6 cellular contexts compared by ENCODE assay signal in genomic region chr6:43075791-43076092, GRCh38. TPM values are rescaled to one million over a fixed set of nuclear protein-coding genes. Genes with fewer than 3 reads are reported as not detected.
DNase-seq lines count a peak whose midpoint lies in the region; ATAC-seq and TF ChIP-seq lines count a peak whose summit lies in the region.

No MANE protein-coding gene starts in this region.

- H3K4me3 ChIP-seq in lower lobe of right lung = peak overlapping the region; percentile 72

- H3K4me1 ChIP-seq in lower lobe of right lung = peaks cover 21% of the 10 kb centered on the region

- CTCF ChIA-PET in T-cell (lab: Charles Lee) = no interaction called here

- peaks cover 15% of the 10 kb centered on the region for H3K4me1 Mint-ChIP-seq in CD14-positive monocyte
- H3K4me1 Mint-ChIP-seq in T-cell = peaks cover 0 to 15% (median 6%) of the 10 kb centered on the region in 3 donors

- no peak for DNase-seq in CD14-positive monocyte (ENCODE audit: low spot score)
- no peak for DNase-seq in T-cell
- DNase-seq in lower lobe of right lung = no peak
- DNase-seq in NCI-H2081 (lab: John Stamatoyannopoulos, UW) = no peak
- DNase-seq in germinal center (ENCODE audit: low spot score) = no peak

- POLR2A ChIA-PET in T-cell (lab: Charles Lee) = interaction anchor here in 1 of 2 donors (0.6 kb wide), 2 partner anchors 44 to 1089 kb away, joined by 4 to 7 read pairs; no protein-coding TSS in a partner anchor

- no peak overlapping the region for H3K27ac ChIP-seq in lower lobe of right lung

- H3K9me3 Mint-ChIP-seq in CD14-positive monocyte = peaks cover 0 to 3% (median 0%) of the 10 kb centered on the region in 7 donors
- no peaks in the 10 kb centered on the region for H3K9me3 Mint-ChIP-seq in T-cell

- intact Hi-C loops in CD14-positive monocyte (cut with micrococcal nuclease) = no loop called here
- intact Hi-C loops in lower lobe of right lung (cut with DNase I) = no loop called here

- peaks cover 8% of the 10 kb centered on the region for H3K27me3 ChIP-seq in lower lobe of right lung (ENCODE audit: low read depth)

- H3K27me3 Mint-ChIP-seq in CD14-positive monocyte (ENCODE audit: low read depth in 3 of 3) (peaks cover 24 to 32% (median 30%) of the 10 kb centered on the region in 3 donors), T-cell (peaks cover 10 to 30% of the 10 kb centered on the region in 2 donors)

- peak overlapping the region; percentile 50 to 77 for H3K4me3 Mint-ChIP-seq in CD14-positive monocyte
- H3K4me3 Mint-ChIP-seq in T-cell = peak overlapping the region; percentile 55 to 65 (median 58)

- H3K27ac Mint-ChIP-seq in CD14-positive monocyte (no peak overlapping the region), T-cell (no peak overlapping the region)

- H3K36me3 Mint-ChIP-seq in CD14-positive monocyte (peaks cover 10 to 15% of the 10 kb centered on the region in 2 donors), T-cell (peaks cover 35% of the 10 kb centered on the region)

- peaks cover 30% of the 10 kb centered on the region for H3K36me3 ChIP-seq in lower lobe of right lung

- no peaks in the 10 kb centered on the region for H3K9me3 ChIP-seq in lower lobe of right lung

- no peak for ATAC-seq in T-cell (replicated peaks in 1 of 4)
- ATAC-seq in lower lobe of right lung = no peak
- no peak for ATAC-seq in HG03571 (IDR thresholded peaks at IDR 0.05; ENCODE audit: unreplicated experiment)

- TF ChIP-seq CTCF in CD14-positive monocyte (IDR thresholded peaks at IDR 0.05) (no peak), lower lobe of right lung (IDR thresholded peaks at IDR 0.05) (no peak)

RNA-seq across cellular contexts. Expression of gene PTK7, which starts 0.4 kb away (rescaled TPM):
- not detected for polyA plus RNA-seq in CD14-positive monocyte
- total RNA-seq in T-cell (10 to 100 TPM in 2 of 5 donors, 1 to 10 TPM in 2, under 1 TPM in 1; 0.56 to 11.3 (median 1.6) TPM), lower lobe of right lung (81.0 TPM)

RNA-seq across cellular contexts. Expression of gene KLC4, which starts 16.3 kb away (rescaled TPM):
- 1 to 10 TPM; 6.0 to 6.1 TPM for polyA plus RNA-seq in CD14-positive monocyte
- 10 to 100 TPM; 37.8 to 48.5 (median 45.5) TPM for total RNA-seq in T-cell
- 45.2 TPM for total RNA-seq in lower lobe of right lung

RNA-seq across cellular contexts. Expression of gene MRPL2, which starts 16.5 kb away (rescaled TPM):
- polyA plus RNA-seq in CD14-positive monocyte = 10 to 100 TPM; 23.9 to 26.3 TPM
- total RNA-seq in T-cell (10 to 100 TPM; 34.8 to 66.3 (median 52.0) TPM), lower lobe of right lung (40.1 TPM)

RNA-seq across cellular contexts. Expression of gene CUL7, which starts 22.1 kb away (rescaled TPM):
- 1 to 10 TPM; 1.2 to 2.4 TPM for polyA plus RNA-seq in CD14-positive monocyte
- total RNA-seq in T-cell (10 to 100 TPM in 3 of 5 donors, 1 to 10 TPM in 2; 6.9 to 15.9 (median 11.6) TPM), lower lobe of right lung (16.1 TPM)

RNA-seq across cellular contexts. Expression of gene RRP36, which starts 54.3 kb away (rescaled TPM):
- polyA plus RNA-seq in CD14-positive monocyte = 10 to 100 TPM; 43.3 to 52.5 TPM
- total RNA-seq in T-cell = 10 to 100 TPM; 27.3 to 51.2 (median 47.3) TPM
- total RNA-seq in lower lobe of right lung = 35.3 TPM
